8 cellular contexts compared by ENCODE assay signal in genomic region chr11:74949748-74950127, GRCh38. TPM values are rescaled to one million over a fixed set of nuclear protein-coding genes. Genes with fewer than 3 reads are reported as not detected.
DNase-seq lines count a peak whose midpoint lies in the region; ATAC-seq and TF ChIP-seq lines count a peak whose summit lies in the region.

No MANE protein-coding gene starts in this region.

- H3K4me3 ChIP-seq in WI38 (ENCODE audit: low read depth, low read length) (peak overlapping the region; percentile 97), right atrium auricular region (peak overlapping the region; percentile 85 to 93), skin epidermis (peak overlapping the region; percentile 64 to 95 (median 81))

- DNase-seq in NCI-H1417 (lab: John Stamatoyannopoulos, UW): peak in 2 of 3 experiments; percentile 40 to 49
- no peak for DNase-seq in NCI-H1417 treated with DMSO at 0.1 percent for 48 hours (lab: John Stamatoyannopoulos, UW)
- DNase-seq in right atrium auricular region (ENCODE audit: low spot score): no peak
- no peak for DNase-seq in CD1c-positive myeloid dendritic cell (ENCODE audit: extremely low spot score)
- DNase-seq in dermis blood vessel endothelial cell: no peak

- no peak for ATAC-seq in GM18520 (IDR thresholded peaks at IDR 0.05; ENCODE audit: unreplicated experiment)

- H3K27me3 ChIP-seq in right atrium auricular region: no peaks in the 10 kb centered on the region

- TF ChIP-seq CTCF in WI38 (IDR thresholded peaks at IDR 0.05; ENCODE audit: low read depth, low read length) (no peak), right atrium auricular region (IDR thresholded peaks at IDR 0.05) (no peak)

- H3K27ac ChIP-seq in right atrium auricular region (peak overlapping the region; percentile 86 to 91), skin epidermis (peak overlapping the region in 20 of 21 experiments; percentile 77 to 96 (median 88))

- H3K9me3 ChIP-seq in right atrium auricular region: no peaks in the 10 kb centered on the region

- H3K36me3 ChIP-seq in right atrium auricular region: no peaks in the 10 kb centered on the region

- peaks cover 0 to 34% of the 10 kb centered on the region in 2 donors for H3K4me1 ChIP-seq in right atrium auricular region

RNA-seq across cellular contexts. Expression of gene SPCS2, which starts 0.7 kb away (rescaled TPM):
- 10 to 100 TPM; 26.6 to 34.7 TPM for total RNA-seq in right atrium auricular region
- 18.6 and 20.4 TPM in 2 replicates for total RNA-seq in dermis blood vessel endothelial cell

RNA-seq across cellular contexts. Expression of gene XRRA1, which starts 0.8 kb away (rescaled TPM):
- total RNA-seq in right atrium auricular region (1 to 10 TPM; 6.8 to 8.1 TPM), dermis blood vessel endothelial cell (8.2 and 16.8 TPM in 2 replicates)

RNA-seq across cellular contexts. Expression of gene NEU3, which starts 39.0 kb away (rescaled TPM):
- 1 to 10 TPM; 3.0 to 8.4 TPM for total RNA-seq in right atrium auricular region
- total RNA-seq in dermis blood vessel endothelial cell: 7.0 and 8.3 TPM in 2 replicates

Comparison
In these comparisons a context has a peak if more than half of its experiments do, and no peak if none do; other contexts are left out.
1. DNase-seq: peak in NCI-H1417 (2 of 3); none in NCI-H1417 treated with DMSO at 0.1 percent for 48 hours (single experiment), right atrium auricular region (single experiment), CD1c-positive myeloid dendritic cell (single experiment) and dermis blood vessel endothelial cell (single experiment).
2. Peak in every context shown above with its lines, with median percentiles within 50 percentile points of each other: H3K4me3 ChIP-seq.